ENCODE assay signal across 8 cellular contexts in genomic region chr19:2613507-2614295, GRCh38.
DNase-seq lines count a peak whose midpoint lies in the region; ATAC-seq and TF ChIP-seq lines count a peak whose summit lies in the region.

No MANE protein-coding gene starts in this region.

- intact Hi-C loops in heart left ventricle (cut with DNase I), result loop anchor here in 4 of 10 donors (5.0 to 10.0 kb wide), 2 partner anchors 36 to 459 kb away; partner anchors contain the start of gene AP3D1 (in 1 of the 4)

- H3K79me2 ChIP-seq in OCI-LY3 (ENCODE audit: low read length), result no peaks in the 10 kb centered on the region

- 0 out of 2 replicates have a peak, but pooled peaks cover 3% of the 10 kb centered on the region for H3K9me3 ChIP-seq in OCI-LY3 (ENCODE audit: insufficient read depth, low read length)
- peaks cover 0 to 7% (median 0%) of the 10 kb centered on the region in 12 donors for H3K9me3 ChIP-seq in heart left ventricle

- H4K20me1 ChIP-seq in OCI-LY3 (ENCODE audit: insufficient read depth, low read length), result no peaks in the 10 kb centered on the region

- 16 to 28% (median 25%) methylated on average over 13 to 28 of the region's 28 CpGs for WGBS in heart left ventricle, 4 donors

- H3K4me3 ChIP-seq in OCI-LY3 (ENCODE audit: low read length) (peak overlapping the region; percentile 63), heart left ventricle (no peak overlapping the region)

- peak in 2 of 4 donors; percentile 11 to 16 for ATAC-seq in heart left ventricle
- no peak for ATAC-seq in HG03097 (IDR thresholded peaks at IDR 0.05; ENCODE audit: low FRiP score, unreplicated experiment)

- peak; percentile 97 for TF ChIP-seq CTCF in GM12874 (IDR thresholded peaks at IDR 0.05; ENCODE audit: insufficient read depth, low read depth, low read length)
- TF ChIP-seq CTCF in OCI-LY3 (IDR thresholded peaks at IDR 0.05; ENCODE audit: low read depth, low read length), result peak; percentile 97
- TF ChIP-seq CTCF in heart left ventricle (IDR thresholded peaks at IDR 0.05), result peak; percentile 64 to 93 (median 82)

- peaks cover 10% of the 10 kb centered on the region for H3K27me3 ChIP-seq in OCI-LY3 (ENCODE audit: low read depth, low read length)
- H3K27me3 ChIP-seq in heart left ventricle, result no peaks in the 10 kb centered on the region

- peak overlapping the region; percentile 39; the same call in 1 of the 2 replicates for H3K9ac ChIP-seq in OCI-LY3 (ENCODE audit: low read length)

- peak; percentile 87 for DNase-seq in activated effector memory CD4-positive, alpha-beta T cell treated with anti-CD3 and anti-CD28 coated beads, Interleukin-2, amount 50 U/mL, for 16 hours
- DNase-seq in heart left ventricle (peak in 1 of 5 donors; percentile 73), SW480 (ENCODE audit: low spot score) (no peak), GF-D8 (lab: John Stamatoyannopoulos, UW) (no peak)
- peak in 2 of 3 donors; percentile 37 to 63 for DNase-seq in stimulated activated CD4-positive, alpha-beta T cell treated with anti-CD3 and anti-CD28 coated beads, Interleukin-12 subunit alpha, Interleukin-12 subunit beta, amount 100 ng/mL, for 48 hours (ENCODE audit: low read depth in 2 of 3, low spot score in 1 of 3)

- peak overlapping the region; percentile 83 for H2AFZ ChIP-seq in OCI-LY3 (ENCODE audit: low read depth, low read length)

- H3K36me3 ChIP-seq in OCI-LY3 (replicated peaks; ENCODE audit: low read depth, low read length) (peaks cover 2% of the 10 kb centered on the region), heart left ventricle (no peaks in the 10 kb centered on the region)

- H3K4me1 ChIP-seq in OCI-LY3 (ENCODE audit: low read length) (peaks cover 68% of the 10 kb centered on the region), heart left ventricle (peaks cover 0 to 57% (median 10%) of the 10 kb centered on the region in 12 donors)

- peak overlapping the region; percentile 77 for H3K4me2 ChIP-seq in OCI-LY3 (ENCODE audit: low read length)

- no peak overlapping the region for H3K27ac ChIP-seq in OCI-LY3 (ENCODE audit: low read length)
- no peak overlapping the region for H3K27ac ChIP-seq in heart left ventricle

- no peak for TF ChIP-seq POLR2A in heart left ventricle (IDR thresholded peaks at IDR 0.05)

Comparison
In these comparisons a context has a peak if more than half of its experiments do, and no peak if none do; other contexts are left out.
1. DNase-seq: peak in activated effector memory CD4-positive, alpha-beta T cell treated with anti-CD3 and anti-CD28 coated beads, Interleukin-2, amount 50 U/mL, for 16 hours (single experiment) and stimulated activated CD4-positive, alpha-beta T cell treated with anti-CD3 and anti-CD28 coated beads, Interleukin-12 subunit alpha, Interleukin-12 subunit beta, amount 100 ng/mL, for 48 hours (2 of 3); none in SW480 (single experiment) and GF-D8 (single experiment).
2. Peak in every context shown above with its lines, with median percentiles within 50 percentile points of each other: CTCF ChIP-seq.